Comparison of ENCODE assay signal across 8 cellular contexts in the genomic region with DNA sequence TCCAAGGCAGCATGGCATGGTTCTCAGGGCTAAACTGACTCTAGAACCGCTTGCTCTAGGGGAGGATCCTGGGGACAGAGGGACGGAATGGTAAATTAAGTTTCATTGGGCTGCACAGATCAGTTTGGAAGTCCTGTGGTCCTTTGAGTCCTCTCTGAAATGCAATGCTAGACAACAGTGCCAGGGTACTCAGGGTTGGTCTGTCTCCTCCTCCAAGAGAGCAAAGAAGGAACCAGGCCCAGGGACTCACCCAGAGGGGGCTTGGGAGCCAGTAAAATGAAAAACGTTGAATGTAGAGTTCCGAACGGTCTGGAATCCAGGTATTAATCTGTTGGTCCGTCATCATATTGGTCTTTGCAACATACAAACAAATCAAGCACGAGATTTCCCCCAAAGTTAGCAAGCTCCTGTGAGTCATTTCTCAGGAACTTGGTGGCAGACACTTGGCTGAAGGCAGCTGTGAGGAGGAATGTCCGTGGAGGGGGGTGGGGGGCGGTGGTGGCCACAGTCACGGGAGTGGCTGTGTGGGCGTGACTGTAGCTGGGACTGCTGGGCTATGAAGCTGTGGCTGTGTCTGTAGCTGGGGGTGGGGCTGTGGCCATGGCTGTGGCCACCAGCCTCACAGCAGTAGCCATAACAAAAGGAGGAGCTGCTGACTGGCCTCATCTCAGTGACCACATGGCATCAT. TPM values are rescaled to one million over a fixed set of nuclear protein-coding genes. Genes with fewer than 3 reads are reported as not detected.
DNase-seq lines count a peak whose midpoint lies in the region; ATAC-seq lines count a peak whose summit lies in the region.

No MANE protein-coding gene starts in this region.

- H3K27ac Mint-ChIP-seq in activated naive CD8-positive, alpha-beta T cell: peak overlapping the region; percentile 83
- H3K27ac Mint-ChIP-seq in activated naive CD8-positive, alpha-beta T cell treated with anti-CD3 and anti-CD28 coated beads for 36 hours: no peak overlapping the region
- peak overlapping the region; percentile 48 for H3K27ac Mint-ChIP-seq in activated CD8-positive, alpha-beta memory T cell treated with anti-CD3 and anti-CD28 coated beads, Interleukin-2, amount 10 ng/mL, durations not matched to agents 7 days and 5 days

- H3K4me3 Mint-ChIP-seq in activated naive CD8-positive, alpha-beta T cell: peak overlapping the region; percentile 0
- no peak overlapping the region for H3K4me3 Mint-ChIP-seq in activated naive CD8-positive, alpha-beta T cell treated with anti-CD3 and anti-CD28 coated beads for 36 hours
- no peak overlapping the region for H3K4me3 Mint-ChIP-seq in activated CD8-positive, alpha-beta memory T cell treated with anti-CD3 and anti-CD28 coated beads, Interleukin-2, amount 10 ng/mL, durations not matched to agents 7 days and 5 days

- intact Hi-C loops in posterior cingulate gyrus (cut with DNase I): no loop called here

- peaks cover 54% of the 10 kb centered on the region for H3K4me1 Mint-ChIP-seq in activated naive CD8-positive, alpha-beta T cell (ENCODE audit: low read depth)
- peaks cover 33% of the 10 kb centered on the region for H3K4me1 Mint-ChIP-seq in activated naive CD8-positive, alpha-beta T cell treated with anti-CD3 and anti-CD28 coated beads for 36 hours
- H3K4me1 Mint-ChIP-seq in activated CD8-positive, alpha-beta memory T cell treated with anti-CD3 and anti-CD28 coated beads, Interleukin-2, amount 10 ng/mL, durations not matched to agents 7 days and 5 days: peaks cover 47% of the 10 kb centered on the region

- H3K9me3 Mint-ChIP-seq in activated naive CD8-positive, alpha-beta T cell (ENCODE audit: low read depth): peaks cover 12% of the 10 kb centered on the region
- peaks cover 11% of the 10 kb centered on the region for H3K9me3 Mint-ChIP-seq in activated naive CD8-positive, alpha-beta T cell treated with anti-CD3 and anti-CD28 coated beads for 36 hours
- H3K9me3 Mint-ChIP-seq in activated CD8-positive, alpha-beta memory T cell treated with anti-CD3 and anti-CD28 coated beads, Interleukin-2, amount 10 ng/mL, durations not matched to agents 7 days and 5 days (ENCODE audit: low read depth): no peaks in the 10 kb centered on the region

- CTCF ChIA-PET in activated CD8-positive, alpha-beta memory T cell treated with anti-CD3 and anti-CD28 coated beads, Interleukin-2, amount 10 ng/mL, durations not matched to agents 7 days and 5 days (lab: Charles Lee): no interaction called here

- no peak for DNase-seq in activated naive CD8-positive, alpha-beta T cell treated with anti-CD3 and anti-CD28 coated beads for 36 hours
- peak; percentile 61 for DNase-seq in activated CD8-positive, alpha-beta memory T cell treated with anti-CD3 and anti-CD28 coated beads, Interleukin-2, amount 10 ng/mL, durations not matched to agents 7 days and 5 days
- DNase-seq in hepatic stellate cell (ENCODE audit: low spot score) (peak; percentile 87), NCI-H526 treated with DMSO at 0.1 percent for 48 hours (lab: John Stamatoyannopoulos, UW) (no peak), globus pallidus (ENCODE audit: low spot score) (no peak), posterior cingulate gyrus (no peak)
- DNase-seq in stimulated activated CD4-positive, alpha-beta T cell treated with anti-CD3 and anti-CD28 coated beads, Interleukin-4, amount 100 ng/mL, for 1 hour: peak; percentile 57

- no peaks in the 10 kb centered on the region for H3K27me3 Mint-ChIP-seq in activated naive CD8-positive, alpha-beta T cell
- H3K27me3 Mint-ChIP-seq in activated naive CD8-positive, alpha-beta T cell treated with anti-CD3 and anti-CD28 coated beads for 36 hours: no peaks in the 10 kb centered on the region
- H3K27me3 Mint-ChIP-seq in activated CD8-positive, alpha-beta memory T cell treated with anti-CD3 and anti-CD28 coated beads, Interleukin-2, amount 10 ng/mL, durations not matched to agents 7 days and 5 days: no peaks in the 10 kb centered on the region

- H3K36me3 Mint-ChIP-seq in activated naive CD8-positive, alpha-beta T cell: peaks cover 11% of the 10 kb centered on the region
- H3K36me3 Mint-ChIP-seq in activated naive CD8-positive, alpha-beta T cell treated with anti-CD3 and anti-CD28 coated beads for 36 hours: peaks cover 15% of the 10 kb centered on the region
- peaks cover 8% of the 10 kb centered on the region for H3K36me3 Mint-ChIP-seq in activated CD8-positive, alpha-beta memory T cell treated with anti-CD3 and anti-CD28 coated beads, Interleukin-2, amount 10 ng/mL, durations not matched to agents 7 days and 5 days

- no peak for ATAC-seq in activated CD8-positive, alpha-beta memory T cell treated with anti-CD3 and anti-CD28 coated beads, Interleukin-2, amount 10 ng/mL, durations not matched to agents 7 days and 5 days

RNA-seq across cellular contexts. Expression of gene RYBP, which starts 40.8 kb away (rescaled TPM):
- 10 to 100 TPM; 16.3 to 16.4 TPM for total RNA-seq in activated naive CD8-positive, alpha-beta T cell treated with anti-CD3 and anti-CD28 coated beads for 36 hours
- total RNA-seq in activated CD8-positive, alpha-beta memory T cell treated with anti-CD3 and anti-CD28 coated beads, Interleukin-2, amount 10 ng/mL, durations not matched to agents 7 days and 5 days: 10 to 100 TPM; 11.7 to 17.9 TPM

Comparison
In these comparisons a context has a peak if more than half of its experiments do, and no peak if none do; other contexts are left out.
1. DNase-seq: peak in activated CD8-positive, alpha-beta memory T cell treated with anti-CD3 and anti-CD28 coated beads, Interleukin-2, amount 10 ng/mL, durations not matched to agents 7 days and 5 days (single experiment), hepatic stellate cell (single experiment) and stimulated activated CD4-positive, alpha-beta T cell treated with anti-CD3 and anti-CD28 coated beads, Interleukin-4, amount 100 ng/mL, for 1 hour (single experiment); none in activated naive CD8-positive, alpha-beta T cell treated with anti-CD3 and anti-CD28 coated beads for 36 hours (single experiment), NCI-H526 treated with DMSO at 0.1 percent for 48 hours (single experiment), globus pallidus (single experiment) and posterior cingulate gyrus (0 of 10).